8 cellular contexts compared by ENCODE assay signal in genomic region chr4:176320976-176321361, GRCh38. TPM values are rescaled to one million over a fixed set of nuclear protein-coding genes. Genes with fewer than 3 reads are reported as not detected.
DNase-seq lines count a peak whose midpoint lies in the region; ATAC-seq and TF ChIP-seq lines count a peak whose summit lies in the region.

No MANE protein-coding gene starts in this region.

- no peaks in the 10 kb centered on the region for H3K9me3 Mint-ChIP-seq in activated T-cell treated with anti-CD3 and anti-CD28 coated beads, Interleukin-2, amount 50 U/mL, for 72 hours
- H3K9me3 Mint-ChIP-seq in activated T-helper 2 cell treated with anti-CD3 and anti-CD28 coated beads, Interferon-gamma antibody, Interleukin-2, Interleukin-4, amounts not matched to agents 10 μg/mL and 5 μg/mL and 100 μg/mL, durations not matched to agents 14 hours and 24 hours and 36 hours = no peaks in the 10 kb centered on the region

- DNase-seq in activated T-cell treated with anti-CD3 and anti-CD28 coated beads, Interleukin-2, amount 50 U/mL, for 72 hours = no peak
- DNase-seq in activated T-cell treated with anti-CD3 and anti-CD28 coated beads for 4 hours (no peak), testis (no peak)
- DNase-seq in activated T-helper 2 cell treated with anti-CD3 and anti-CD28 coated beads, Interferon-gamma antibody, Interleukin-2, Interleukin-4, amounts not matched to agents 10 μg/mL and 5 μg/mL and 100 μg/mL, durations not matched to agents 14 hours and 24 hours and 36 hours (ENCODE audit: low spot score) = no peak

- no peak for ATAC-seq in activated T-cell treated with anti-CD3 and anti-CD28 coated beads, Interleukin-2, amount 50 U/mL, for 72 hours (replicated peaks in 1 of 2)
- ATAC-seq in HG03139 (IDR thresholded peaks at IDR 0.05; ENCODE audit: unreplicated experiment) (no peak), GM19328 (IDR thresholded peaks at IDR 0.05; ENCODE audit: unreplicated experiment) (no peak), HG02588 (IDR thresholded peaks at IDR 0.05; ENCODE audit: unreplicated experiment) (no peak)

- H3K4me3 Mint-ChIP-seq in activated T-cell treated with anti-CD3 and anti-CD28 coated beads, Interleukin-2, amount 50 U/mL, for 72 hours = peak overlapping the region; percentile 93 to 100
- H3K4me3 Mint-ChIP-seq in activated T-helper 2 cell treated with anti-CD3 and anti-CD28 coated beads, Interferon-gamma antibody, Interleukin-2, Interleukin-4, amounts not matched to agents 10 μg/mL and 5 μg/mL and 100 μg/mL, durations not matched to agents 14 hours and 24 hours and 36 hours (ENCODE audit: low read depth) = peak overlapping the region; percentile 94

- H3K27ac ChIP-seq in iPS-20b (ENCODE audit: low read length) (no peak overlapping the region), testis (peak overlapping the region; percentile 91 to 97)

- H3K36me3 Mint-ChIP-seq in activated T-cell treated with anti-CD3 and anti-CD28 coated beads, Interleukin-2, amount 50 U/mL, for 72 hours (ENCODE audit: insufficient read depth in 2 of 2) = peaks cover 10 to 13% of the 10 kb centered on the region in 2 donors
- peaks cover 31% of the 10 kb centered on the region for H3K36me3 Mint-ChIP-seq in activated T-helper 2 cell treated with anti-CD3 and anti-CD28 coated beads, Interferon-gamma antibody, Interleukin-2, Interleukin-4, amounts not matched to agents 10 μg/mL and 5 μg/mL and 100 μg/mL, durations not matched to agents 14 hours and 24 hours and 36 hours (ENCODE audit: low read depth)

- no peak for TF ChIP-seq POLR2A in testis (IDR thresholded peaks at IDR 0.05)

- H3K27me3 ChIP-seq in iPS-20b (ENCODE audit: insufficient read depth, low read length) (no peaks in the 10 kb centered on the region), testis (no peaks in the 10 kb centered on the region)

- H3K4me1 ChIP-seq in iPS-20b (ENCODE audit: insufficient read depth, low read length) = peaks cover 3% of the 10 kb centered on the region; the same call in 1 of the 2 replicates
- peaks cover 15% of the 10 kb centered on the region for H3K4me1 ChIP-seq in testis

- TF ChIP-seq CTCF in testis (IDR thresholded peaks at IDR 0.05) = no peak

- peak overlapping the region; percentile 100 for H3K27ac Mint-ChIP-seq in activated T-cell treated with anti-CD3 and anti-CD28 coated beads, Interleukin-2, amount 50 U/mL, for 72 hours
- peak overlapping the region; percentile 93 for H3K27ac Mint-ChIP-seq in activated T-helper 2 cell treated with anti-CD3 and anti-CD28 coated beads, Interferon-gamma antibody, Interleukin-2, Interleukin-4, amounts not matched to agents 10 μg/mL and 5 μg/mL and 100 μg/mL, durations not matched to agents 14 hours and 24 hours and 36 hours

- H3K4me1 Mint-ChIP-seq in activated T-cell treated with anti-CD3 and anti-CD28 coated beads, Interleukin-2, amount 50 U/mL, for 72 hours (ENCODE audit: low read depth) = peaks cover 48% of the 10 kb centered on the region
- peaks cover 30% of the 10 kb centered on the region for H3K4me1 Mint-ChIP-seq in activated T-helper 2 cell treated with anti-CD3 and anti-CD28 coated beads, Interferon-gamma antibody, Interleukin-2, Interleukin-4, amounts not matched to agents 10 μg/mL and 5 μg/mL and 100 μg/mL, durations not matched to agents 14 hours and 24 hours and 36 hours (ENCODE audit: low read depth)

- H3K9me3 ChIP-seq in iPS-20b (ENCODE audit: insufficient read depth, low read depth, low read length) (no peaks in the 10 kb centered on the region), testis (no peaks in the 10 kb centered on the region)

- H3K9ac ChIP-seq in iPS-20b (ENCODE audit: low read depth, low read length) = peak overlapping the region; percentile 83; the same call in 1 of the 2 replicates

- intact Hi-C loops in activated T-helper 2 cell treated with anti-CD3 and anti-CD28 coated beads, Interferon-gamma antibody, Interleukin-2, Interleukin-4, amounts not matched to agents 10 μg/mL and 5 μg/mL and 100 μg/mL, durations not matched to agents 14 hours and 24 hours and 36 hours (cut with micrococcal nuclease) = loop anchor here (1.0 to 10.0 kb wide), 4 partner anchors 126 to 1121 kb away; partner anchors contain the start of genes AGA, SPATA4 and WDR17
- intact Hi-C loops in testis (cut with DNase I; ENCODE audit: low total_unique reads) = no loop called here

- H3K36me3 ChIP-seq in iPS-20b (ENCODE audit: insufficient read depth, low read depth, low read length) (0 out of 2 replicates have a peak, but pooled peaks cover 3% of the 10 kb centered on the region), testis (ENCODE audit: low read depth, missing control alignments) (no peaks in the 10 kb centered on the region)

- no peaks in the 10 kb centered on the region for H3K27me3 Mint-ChIP-seq in activated T-cell treated with anti-CD3 and anti-CD28 coated beads, Interleukin-2, amount 50 U/mL, for 72 hours (ENCODE audit: low read depth)
- H3K27me3 Mint-ChIP-seq in activated T-helper 2 cell treated with anti-CD3 and anti-CD28 coated beads, Interferon-gamma antibody, Interleukin-2, Interleukin-4, amounts not matched to agents 10 μg/mL and 5 μg/mL and 100 μg/mL, durations not matched to agents 14 hours and 24 hours and 36 hours (ENCODE audit: low read depth) = peaks cover 5% of the 10 kb centered on the region

- 2% methylated on average over 6 of the region's 6 CpGs for whole genome bisulfite sequencing in testis, 2 donors

- H3K4me3 ChIP-seq in iPS-20b (ENCODE audit: low read length) (peak overlapping the region; percentile 86), testis (peak overlapping the region; percentile 80 to 97)

RNA-seq across cellular contexts. Expression of gene SPCS3, which starts 1.2 kb away (rescaled TPM):
- total RNA-seq in activated T-cell treated with anti-CD3 and anti-CD28 coated beads, Interleukin-2, amount 50 U/mL, for 72 hours = 100 to 1,000 TPM; 115 to 145 TPM
- 197 and 208 TPM in 2 replicates for total RNA-seq in activated T-helper 2 cell treated with anti-CD3 and anti-CD28 coated beads, Interferon-gamma antibody, Interleukin-2, Interleukin-4, amounts not matched to agents 10 μg/mL and 5 μg/mL and 100 μg/mL, durations not matched to agents 14 hours and 24 hours and 36 hours
- 10 to 100 TPM; 26.6 to 30.2 TPM for total RNA-seq in testis
- polyA plus RNA-seq in testis (ENCODE audit: insufficient read depth, low read depth, low replicate concordance) = 29.2 TPM

RNA-seq across cellular contexts. Expression of gene ASB5, which starts 51.9 kb away (rescaled TPM):
- total RNA-seq in activated T-cell treated with anti-CD3 and anti-CD28 coated beads, Interleukin-2, amount 50 U/mL, for 72 hours = not detected
- not detected in 2 replicates for total RNA-seq in activated T-helper 2 cell treated with anti-CD3 and anti-CD28 coated beads, Interferon-gamma antibody, Interleukin-2, Interleukin-4, amounts not matched to agents 10 μg/mL and 5 μg/mL and 100 μg/mL, durations not matched to agents 14 hours and 24 hours and 36 hours
- 1 to 10 TPM in 1 of 2 donors, under 1 TPM in 1; 0.99 to 5.4 TPM for total RNA-seq in testis
- 8.3 TPM for polyA plus RNA-seq in testis (ENCODE audit: insufficient read depth, low read depth, low replicate concordance)
